In genomic region chr5:141094481-141095262, GRCh38 we compare ENCODE assay signal across 9 cellular contexts. TPM values are rescaled to one million over a fixed set of nuclear protein-coding genes. Genes with fewer than 3 reads are reported as not detected.
A peak's percentile ranks its signal among the peaks of the same experiment; 100 is the strongest.
DNase-seq lines count a peak whose midpoint lies in the region; ATAC-seq and TF ChIP-seq lines count a peak whose summit lies in the region.
"Had no signal": no experiment of that assay in that cellular context is flagged by ENCODE, and none has a peak within 500 bp of the region (broad histone marks: within the 10 kb centered on the region; RNA-seq: fewer than 3 reads in every experiment).

Gene PCDHB2, plus strand, starts transcription at chr5:141094615. Its CDS starts 176 bp downstream, at chr5:141094791.

- peak; percentile 86 for DNase-seq in DMS53 treated with DMSO at 0.1 percent for 48 hours (lab: John Stamatoyannopoulos, UW; ENCODE audit: unreplicated experiment)
- peak; percentile 65 for DNase-seq in NCI-H2029 treated with DMSO at 0.1 percent for 48 hours (lab: John Stamatoyannopoulos, UW)
- peak; percentile 3 for DNase-seq in amniotic epithelial cell (ENCODE audit: low read depth)
- peak; percentile 55 for DNase-seq in superior temporal gyrus (ENCODE audit: extremely low spot score)
- DNase-seq in CD14-positive monocyte (ENCODE audit: low spot score) = no peak
- no peak for DNase-seq in GM10248 (ENCODE audit: extremely low spot score)

- no peak within 1 kb of the TSS for H3K27ac Mint-ChIP-seq in CD14-positive monocyte

- H3K9ac ChIP-seq in iPS-15b (ENCODE audit: low read depth, low read length) = peak within 1 kb of the TSS; percentile 86
- H3K9ac ChIP-seq: parathyroid adenoma had no signal

- H3K27me3 Mint-ChIP-seq in CD14-positive monocyte (ENCODE audit: low read depth in 3 of 3) = peaks cover 16 to 28% (median 20%) of the 10 kb centered on the region in 3 donors

- H3K9me3 Mint-ChIP-seq in CD14-positive monocyte = peaks cover 17 to 39% (median 33%) of the 10 kb centered on the region in 7 donors

- intact Hi-C loops in CD14-positive monocyte (cut with micrococcal nuclease) = no loop called here

- H3K27me3 ChIP-seq in iPS-15b (ENCODE audit: control insufficient read depth, insufficient read depth, low read length) = no peaks in the 10 kb centered on the region

- CTCF ChIA-PET in GM10248 (lab: Yijun Ruan, JAX) = no interaction called here

- H3K9me3 ChIP-seq in iPS-15b (ENCODE audit: control insufficient read depth, insufficient read depth, low read length) = no peaks in the 10 kb centered on the region

- no peaks in the 10 kb centered on the region for H3K4me1 Mint-ChIP-seq in CD14-positive monocyte

- TF ChIP-seq CTCF in CD14-positive monocyte (IDR thresholded peaks at IDR 0.05) (no peak), GM10248 (IDR thresholded peaks at IDR 0.05; ENCODE audit: control extremely low read depth, extremely low read depth, low read depth, missing control alignments) (no peak)

- no peak for ATAC-seq in GM19328 (IDR thresholded peaks at IDR 0.05; ENCODE audit: unreplicated experiment)

- H3K36me3 ChIP-seq in iPS-15b (ENCODE audit: control insufficient read depth, insufficient read depth, low read length) = no peaks in the 10 kb centered on the region

- no peaks in the 10 kb centered on the region for H3K4me1 ChIP-seq in iPS-15b (ENCODE audit: control insufficient read depth, insufficient read depth, low read length)
- H3K4me1 ChIP-seq: parathyroid adenoma had no signal

- H3K36me3 Mint-ChIP-seq in CD14-positive monocyte = peaks cover 0 to 2% of the 10 kb centered on the region in 2 donors

- POLR2A ChIA-PET in GM10248 (lab: Yijun Ruan, JAX) = no interaction called here

- peak within 1 kb of the TSS; percentile 80 for H3K4me3 ChIP-seq in iPS-15b (ENCODE audit: low read depth, low read length)

- H3K4me3 Mint-ChIP-seq in CD14-positive monocyte = peak within 1 kb of the TSS in 1 of 2 donors; percentile 31

RNA-seq across cellular contexts. Expression of gene PCDHB2, which starts in this region (rescaled TPM):
- not detected for polyA plus RNA-seq in CD14-positive monocyte

Comparison
In these comparisons a context has a peak if more than half of its experiments do, and no peak if none do; other contexts are left out.
1. DNase-seq: peak in DMS53 treated with DMSO at 0.1 percent for 48 hours (single experiment), NCI-H2029 treated with DMSO at 0.1 percent for 48 hours (single experiment), amniotic epithelial cell (single experiment) and superior temporal gyrus (single experiment); none in CD14-positive monocyte (single experiment) and GM10248 (single experiment).